In the genomic region with DNA sequence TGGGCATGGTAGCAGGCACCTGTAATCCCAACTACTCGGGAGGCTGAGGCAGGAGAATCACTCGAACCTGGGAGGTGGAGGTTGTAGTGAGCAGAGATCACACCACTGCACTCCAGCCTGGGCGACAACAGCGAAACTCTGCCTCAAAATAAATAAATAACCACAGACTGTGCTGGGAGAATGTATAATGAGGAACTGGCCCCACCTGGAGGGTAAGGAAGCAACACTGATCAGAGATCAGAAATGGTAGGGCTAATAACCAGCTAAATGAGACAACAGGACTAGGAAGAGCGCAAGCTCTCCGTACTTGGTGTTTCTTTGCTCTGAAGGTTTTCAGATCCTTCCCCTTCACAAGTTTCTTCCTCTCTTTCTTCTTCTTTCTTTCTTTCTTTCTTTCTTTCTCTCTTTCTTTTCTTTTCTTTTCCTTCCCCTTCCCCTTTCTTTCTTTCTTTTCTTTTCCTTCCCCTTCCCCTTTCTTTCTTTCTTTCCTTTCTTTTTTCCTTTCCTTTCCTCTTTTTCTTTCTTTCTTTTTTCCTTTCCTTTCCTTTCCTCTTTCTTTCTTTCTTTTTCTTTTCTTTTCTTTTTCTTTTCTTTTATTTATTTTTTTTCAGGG, we compare ENCODE assay signal across 2 cellular contexts.
TF ChIP-seq lines count a peak whose summit lies in the region.

No MANE protein-coding gene starts in this region.

TF ChIP-seq in GM12891, 5 proteins besides CTCF, POLR2A, EP300 and RAD21:
- no peak for TF ChIP-seq POLR2AphosphoS5 (IDR thresholded peaks at IDR 0.05; ENCODE audit: low read depth, low read length)
- peak; percentile 63 for TF ChIP-seq SPI1 (IDR thresholded peaks at IDR 0.05; ENCODE audit: low read depth, low read length)
- no peak for TF ChIP-seq PAX5 (IDR thresholded peaks at IDR 0.05; ENCODE audit: insufficient read depth, low read length, severe bottlenecking)
- no peak for TF ChIP-seq POU2F2 (IDR thresholded peaks at IDR 0.05; ENCODE audit: low read depth, low read length)
- TF ChIP-seq TAF1 (IDR thresholded peaks at IDR 0.05; ENCODE audit: low read depth, low read length), result no peak
TF ChIP-seq in GM12891: peak in this region for 1.

TF ChIP-seq in GM12878, 131 proteins besides CTCF, POLR2A, EP300 and RAD21:
- TF ChIP-seq, protein P1, sequence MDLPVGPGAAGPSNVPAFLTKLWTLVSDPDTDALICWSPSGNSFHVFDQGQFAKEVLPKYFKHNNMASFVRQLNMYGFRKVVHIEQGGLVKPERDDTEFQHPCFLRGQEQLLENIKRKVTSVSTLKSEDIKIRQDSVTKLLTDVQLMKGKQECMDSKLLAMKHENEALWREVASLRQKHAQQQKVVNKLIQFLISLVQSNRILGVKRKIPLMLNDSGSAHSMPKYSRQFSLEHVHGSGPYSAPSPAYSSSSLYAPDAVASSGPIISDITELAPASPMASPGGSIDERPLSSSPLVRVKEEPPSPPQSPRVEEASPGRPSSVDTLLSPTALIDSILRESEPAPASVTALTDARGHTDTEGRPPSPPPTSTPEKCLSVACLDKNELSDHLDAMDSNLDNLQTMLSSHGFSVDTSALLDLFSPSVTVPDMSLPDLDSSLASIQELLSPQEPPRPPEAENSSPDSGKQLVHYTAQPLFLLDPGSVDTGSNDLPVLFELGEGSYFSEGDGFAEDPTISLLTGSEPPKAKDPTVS (IDR thresholded peaks at IDR 0.05; ENCODE audit: low read depth, low read length), result no peak
- TF ChIP-seq NBN (IDR thresholded peaks at IDR 0.05), result 0 out of 2 replicates have a peak, but pooled peaks have one; percentile 40
- TF ChIP-seq, protein P2, sequence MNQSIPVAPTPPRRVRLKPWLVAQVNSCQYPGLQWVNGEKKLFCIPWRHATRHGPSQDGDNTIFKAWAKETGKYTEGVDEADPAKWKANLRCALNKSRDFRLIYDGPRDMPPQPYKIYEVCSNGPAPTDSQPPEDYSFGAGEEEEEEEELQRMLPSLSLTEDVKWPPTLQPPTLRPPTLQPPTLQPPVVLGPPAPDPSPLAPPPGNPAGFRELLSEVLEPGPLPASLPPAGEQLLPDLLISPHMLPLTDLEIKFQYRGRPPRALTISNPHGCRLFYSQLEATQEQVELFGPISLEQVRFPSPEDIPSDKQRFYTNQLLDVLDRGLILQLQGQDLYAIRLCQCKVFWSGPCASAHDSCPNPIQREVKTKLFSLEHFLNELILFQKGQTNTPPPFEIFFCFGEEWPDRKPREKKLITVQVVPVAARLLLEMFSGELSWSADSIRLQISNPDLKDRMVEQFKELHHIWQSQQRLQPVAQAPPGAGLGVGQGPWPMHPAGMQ (IDR thresholded peaks at IDR 0.05; ENCODE audit: borderline replicate concordance), result no peak
- peak; percentile 72; the same call in 1 of the 2 replicates for TF ChIP-seq SPI1 (IDR thresholded peaks at IDR 0.05; ENCODE audit: borderline replicate concordance, insufficient read depth, low read depth, low read length)
